Comparison of ENCODE assay signal across 27 cellular contexts in genomic region chr2:103437161-103437560, GRCh38.
"Had no signal": no experiment of that assay in that cellular context is flagged by ENCODE, and none has a peak within 500 bp of the region (broad histone marks: within the 10 kb centered on the region; RNA-seq: fewer than 3 reads in every experiment).

No MANE protein-coding gene starts in this region.

- H3K27me3 ChIP-seq: left lung, pancreas, stomach, testis, thyroid gland, transverse colon, upper lobe of left lung had no signal

- H3K9me3 ChIP-seq: left lung, lower lobe of right lung, pancreas, prostate gland, stomach, testis, thyroid gland, transverse colon, upper lobe of left lung had no signal

- DNase-seq: hippocampal formation; kidney glomerular epithelial cell; left colon; left lung; lower lobe of right lung; mammary epithelial cell; mesenchymal stem cell; naive thymus-derived CD8-positive, alpha-beta T cell; nucleus accumbens; pancreas; posterior cingulate gyrus; retina; right cardiac atrium; stimulated activated CD4-positive, alpha-beta T cell treated with anti-CD3 and anti-CD28 coated beads, Interleukin-12 subunit alpha, Interleukin-12 subunit beta, amount 100 ng/mL, for 4 hours; stimulated activated CD4-positive, alpha-beta T cell treated with anti-CD3 and anti-CD28 coated beads, Interleukin-15, amount 100 ng/mL, for 24 hours; stimulated activated CD4-positive, alpha-beta T cell treated with anti-CD3 and anti-CD28 coated beads, Interleukin-2, amount 100 ng/mL, for 24 hours; stimulated activated CD4-positive, alpha-beta T cell treated with anti-CD3 and anti-CD28 coated beads, Interleukin-4, amount 100 ng/mL, for 1 hour; stimulated activated naive B cell treated with anti-CD40 and anti-IgM and Interleukin-4, amounts not matched to agents 10 μg/mL and 1 μg/mL and 100 μg/mL, for 72 hours; stimulated activated naive CD8-positive, alpha-beta T cell treated with anti-CD3 and anti-CD28 coated beads, Interleukin-15, Interleukin-2, amounts not matched to agents 100 U/mL and 50 U/mL, for 24 hours; stomach; testis; thyroid gland; transverse colon; upper lobe of left lung had no signal

- ATAC-seq: left colon; left lung; lower lobe of right lung; naive thymus-derived CD8-positive, alpha-beta T cell; pancreas; right cardiac atrium; sciatic nerve; stimulated activated naive B cell treated with anti-CD40 and anti-IgM and Interleukin-4, amounts not matched to agents 10 μg/mL and 1 μg/mL and 100 μg/mL, for 72 hours; stimulated activated naive CD8-positive, alpha-beta T cell treated with anti-CD3 and anti-CD28 coated beads, Interleukin-15, Interleukin-2, amounts not matched to agents 100 U/mL and 50 U/mL, for 24 hours had no signal

- H3K4me1 ChIP-seq: left lung, lower lobe of right lung, pancreas, prostate gland, stomach, testis, thyroid gland, transverse colon, upper lobe of left lung had no signal

- H3K4me3 ChIP-seq: left lung, lower lobe of right lung, pancreas, prostate gland, skin epidermis, stomach, testis, thyroid gland, transverse colon, upper lobe of left lung had no signal

- H3K36me3 ChIP-seq: left lung, lower lobe of right lung, pancreas, prostate gland, stomach, thyroid gland, transverse colon, upper lobe of left lung had no signal

- H3K27ac ChIP-seq: left lung, lower lobe of right lung, pancreas, prostate gland, skin epidermis, stomach, testis, thyroid gland, transverse colon, upper lobe of left lung had no signal
